In genomic region chr1:22268327-22268726, GRCh38 we compare ENCODE assay signal across 27 cellular contexts.
"Had no signal": no experiment of that assay in that cellular context is flagged by ENCODE, and none has a peak within 500 bp of the region (broad histone marks: within the 10 kb centered on the region; RNA-seq: fewer than 3 reads in every experiment).

No MANE protein-coding gene starts in this region.

- H3K36me3 ChIP-seq: colonic mucosa, gastrocnemius medialis, left lung, sigmoid colon, stomach, thyroid gland, upper lobe of left lung, uterus had no signal

- H3K9me3 Mint-ChIP-seq: dendritic cell treated with granulocyte-macrophage colony-stimulating factor and Interleukin-4, amounts not matched to agents 40 ng/mL and 50 ng/mL, for 4 days; endodermal cell; natural killer cell; neural crest cell; stimulated activated effector memory CD8-positive, alpha-beta T cell treated with anti-CD3 and anti-CD28 coated beads, Interleukin-12 subunit alpha, Interleukin-12 subunit beta, amount 100 ng/mL, for 72 hours had no signal

- DNase-seq: cerebellar nuclear complex; colonic mucosa; effector CD8-positive, alpha-beta T cell; endodermal cell; foreskin fibroblast; gastrocnemius medialis; head of caudate nucleus; left cardiac atrium; mesendoderm; natural killer cell; nucleus accumbens; psoas muscle; right cardiac atrium; sigmoid colon; stimulated activated CD4-positive, alpha-beta T cell treated with anti-CD3 and anti-CD28 coated beads, Interleukin-2, amount 100 ng/mL, for 24 hours; stimulated activated CD4-positive, alpha-beta T cell treated with anti-CD3 and anti-CD28 coated beads, Interleukin-4, amount 100 ng/mL, for 24 hours; stimulated activated naive CD4-positive, alpha-beta T cell treated with Interleukin-2 at 50 U/mL for 16 hours; stomach; thyroid gland; upper lobe of left lung; uterus had no signal

- ATAC-seq: esophagus mucosa; gastrocnemius medialis; left cardiac atrium; left lung; natural killer cell; psoas muscle; right cardiac atrium; stimulated activated effector memory CD8-positive, alpha-beta T cell treated with anti-CD3 and anti-CD28 coated beads, Interleukin-12 subunit alpha, Interleukin-12 subunit beta, amount 100 ng/mL, for 72 hours had no signal

- H3K4me1 Mint-ChIP-seq: natural killer cell; stimulated activated effector memory CD8-positive, alpha-beta T cell treated with anti-CD3 and anti-CD28 coated beads, Interleukin-12 subunit alpha, Interleukin-12 subunit beta, amount 100 ng/mL, for 72 hours had no signal

- H3K36me3 Mint-ChIP-seq: natural killer cell; stimulated activated effector memory CD8-positive, alpha-beta T cell treated with anti-CD3 and anti-CD28 coated beads, Interleukin-12 subunit alpha, Interleukin-12 subunit beta, amount 100 ng/mL, for 72 hours had no signal

- H3K27ac Mint-ChIP-seq: dendritic cell treated with granulocyte-macrophage colony-stimulating factor and Interleukin-4, amounts not matched to agents 40 ng/mL and 50 ng/mL, for 4 days; endodermal cell; natural killer cell; stimulated activated effector memory CD8-positive, alpha-beta T cell treated with anti-CD3 and anti-CD28 coated beads, Interleukin-12 subunit alpha, Interleukin-12 subunit beta, amount 100 ng/mL, for 72 hours had no signal

- H3K4me3 Mint-ChIP-seq: dendritic cell treated with granulocyte-macrophage colony-stimulating factor and Interleukin-4, amounts not matched to agents 40 ng/mL and 50 ng/mL, for 4 days; endodermal cell; natural killer cell; neural crest cell; stimulated activated effector memory CD8-positive, alpha-beta T cell treated with anti-CD3 and anti-CD28 coated beads, Interleukin-12 subunit alpha, Interleukin-12 subunit beta, amount 100 ng/mL, for 72 hours had no signal

- H3K27me3 ChIP-seq: colonic mucosa, left lung, thyroid gland, upper lobe of left lung, uterus had no signal

- H3K27ac ChIP-seq: colonic mucosa, epithelial cell of prostate, gastrocnemius medialis, left lung, psoas muscle, sigmoid colon, stomach, thyroid gland, upper lobe of left lung, uterus had no signal

- H3K4me3 ChIP-seq: colonic mucosa, gastrocnemius medialis, left lung, psoas muscle, sigmoid colon, stomach, thyroid gland, upper lobe of left lung, uterus had no signal

- H3K9me3 ChIP-seq: colonic mucosa, gastrocnemius medialis, left lung, psoas muscle, sigmoid colon, stomach, thyroid gland, upper lobe of left lung, uterus had no signal

- H3K4me1 ChIP-seq: colonic mucosa, gastrocnemius medialis, left lung, psoas muscle, sigmoid colon, thyroid gland, upper lobe of left lung, uterus had no signal
